ENCODE assay signal across 21 cellular contexts in genomic region chr17:68541816-68542215, GRCh38. TPM values are rescaled to one million over a fixed set of nuclear protein-coding genes. Genes with fewer than 3 reads are reported as not detected.
"Had no signal": no experiment of that assay in that cellular context is flagged by ENCODE, and none has a peak within 500 bp of the region (broad histone marks: within the 10 kb centered on the region; RNA-seq: fewer than 3 reads in every experiment).

No MANE protein-coding gene starts in this region.

- H3K27ac Mint-ChIP-seq: activated CD4-positive, alpha-beta T cell treated with anti-CD3 and anti-CD28 coated beads, Interleukin-2, amount 10 ng/mL, durations not matched to agents 24 days and 14 days; activated T-helper 1 cell treated with anti-CD3 and anti-CD28 coated beads, Interleukin-12 subunit alpha, Interleukin-12 subunit beta, Interleukin-2, Interleukin-4 antibody, amounts not matched to agents 30 ng/mL and 10 ng/mL and 1 ng/mL, durations not matched to agents 14 hours and 24 hours and 36 hours; T-helper 2 cell treated with Interferon-gamma antibody and Interleukin-4, amounts not matched to agents 5 μg/mL and 100 μg/mL, for 36 hours had no signal

- H3K9me3 ChIP-seq: mucosa of descending colon had no signal

- H3K27me3 Mint-ChIP-seq: activated CD4-positive, alpha-beta T cell treated with anti-CD3 and anti-CD28 coated beads, Interleukin-2, amount 10 ng/mL, durations not matched to agents 24 days and 14 days; naive thymus-derived CD4-positive, alpha-beta T cell had no signal

- H3K4me3 Mint-ChIP-seq: activated CD4-positive, alpha-beta T cell treated with anti-CD3 and anti-CD28 coated beads, Interleukin-2, amount 10 ng/mL, durations not matched to agents 24 days and 14 days; activated T-helper 1 cell treated with anti-CD3 and anti-CD28 coated beads, Interleukin-12 subunit alpha, Interleukin-12 subunit beta, Interleukin-2, Interleukin-4 antibody, amounts not matched to agents 30 ng/mL and 10 ng/mL and 1 ng/mL, durations not matched to agents 14 hours and 24 hours and 36 hours; naive thymus-derived CD4-positive, alpha-beta T cell; T-helper 2 cell treated with Interferon-gamma antibody and Interleukin-4, amounts not matched to agents 5 μg/mL and 100 μg/mL, for 36 hours had no signal

- DNase-seq: activated CD4-positive, alpha-beta T cell treated with anti-CD3 and anti-CD28 coated beads, Interleukin-2, amount 10 ng/mL, durations not matched to agents 24 days and 14 days; activated CD4-positive, CD25-positive, alpha-beta regulatory T cell; activated CD8-positive, alpha-beta memory T cell treated with anti-CD3 and anti-CD28 coated beads for 24 hours; activated naive CD4-positive, alpha-beta T cell; foreskin melanocyte; head of caudate nucleus; left colon; mucosa of descending colon; naive thymus-derived CD4-positive, alpha-beta T cell; nucleus accumbens; posterior cingulate gyrus; stimulated activated CD4-positive, alpha-beta T cell treated with anti-CD3 and anti-CD28 coated beads, Interleukin-15, amount 100 ng/mL, for 24 hours; stimulated activated CD4-positive, alpha-beta T cell treated with anti-CD3 and anti-CD28 coated beads, Interleukin-4, amount 100 ng/mL, for 1 hour; stimulated activated naive CD4-positive, alpha-beta T cell treated with Interleukin-2 at 50 U/mL for 16 hours; SW 1271 had no signal

- FAIRE-seq: astrocyte had no signal

- H3K27ac ChIP-seq: epithelial cell of prostate had no signal

- ATAC-seq: mucosa of descending colon; naive thymus-derived CD4-positive, alpha-beta T cell had no signal

- H3K9me3 Mint-ChIP-seq: activated CD4-positive, alpha-beta T cell treated with anti-CD3 and anti-CD28 coated beads, Interleukin-2, amount 10 ng/mL, durations not matched to agents 24 days and 14 days; activated T-helper 1 cell treated with anti-CD3 and anti-CD28 coated beads, Interleukin-12 subunit alpha, Interleukin-12 subunit beta, Interleukin-2, Interleukin-4 antibody, amounts not matched to agents 30 ng/mL and 10 ng/mL and 1 ng/mL, durations not matched to agents 14 hours and 24 hours and 36 hours; T-helper 2 cell treated with Interferon-gamma antibody and Interleukin-4, amounts not matched to agents 5 μg/mL and 100 μg/mL, for 36 hours had no signal

- H3K4me3 ChIP-seq: mucosa of descending colon, skin epidermis had no signal

- H3K4me1 Mint-ChIP-seq: activated CD4-positive, alpha-beta T cell treated with anti-CD3 and anti-CD28 coated beads, Interleukin-2, amount 10 ng/mL, durations not matched to agents 24 days and 14 days had no signal

RNA-seq across cellular contexts. Expression of gene FAM20A, which starts 59.4 kb away (rescaled TPM):
- total RNA-seq: activated CD4-positive, alpha-beta T cell treated with anti-CD3 and anti-CD28 coated beads, Interleukin-2, amount 10 ng/mL, durations not matched to agents 24 days and 14 days; activated T-helper 1 cell treated with anti-CD3 and anti-CD28 coated beads, Interleukin-12 subunit alpha, Interleukin-12 subunit beta, Interleukin-2, Interleukin-4 antibody, amounts not matched to agents 30 ng/mL and 10 ng/mL and 1 ng/mL, durations not matched to agents 14 hours and 24 hours and 36 hours; dermis microvascular lymphatic vessel endothelial cell had no signal
- polyA plus RNA-seq: naive thymus-derived CD4-positive, alpha-beta T cell had no signal
